ENCODE assay signal across 21 cellular contexts in genomic region chr17:66343531-66344078, GRCh38. TPM values are rescaled to one million over a fixed set of nuclear protein-coding genes. Genes with fewer than 3 reads are reported as not detected.
A peak's percentile ranks its signal among the peaks of the same experiment; 100 is the strongest.
DNase-seq lines count a peak whose midpoint lies in the region; ATAC-seq and TF ChIP-seq lines count a peak whose summit lies in the region.
"Had no signal": no experiment of that assay in that cellular context is flagged by ENCODE, and none has a peak within 500 bp of the region (broad histone marks: within the 10 kb centered on the region; RNA-seq: fewer than 3 reads in every experiment).

No MANE protein-coding gene starts in this region.

- no peaks in the 10 kb centered on the region for H3K36me3 ChIP-seq in CD8-positive, alpha-beta T cell (ENCODE audit: insufficient read depth, low read length)
- no peaks in the 10 kb centered on the region for H3K36me3 ChIP-seq in Panc1 (ENCODE audit: control insufficient read depth, insufficient read depth, low read length)

- ATAC-seq in CD8-positive, alpha-beta T cell: no peak
- ATAC-seq in Panc1 (no peak), HG02938 (IDR thresholded peaks at IDR 0.05; ENCODE audit: unreplicated experiment) (no peak), HG03097 (IDR thresholded peaks at IDR 0.05; ENCODE audit: low FRiP score, unreplicated experiment) (no peak)
- ATAC-seq: effector memory CD8-positive, alpha-beta T cell had no signal

- CTCF ChIA-PET in CD8-positive, alpha-beta T cell (lab: Charles Lee): no interaction called here
- CTCF ChIA-PET in Panc1 (lab: Charles Lee): no interaction called here

- no peak for TF ChIP-seq CTCF in CD8-positive, alpha-beta T cell (IDR thresholded peaks at IDR 0.05)
- TF ChIP-seq CTCF in HFFc6 (IDR thresholded peaks at IDR 0.05) (no peak), Panc1 (IDR thresholded peaks at IDR 0.05) (no peak), foreskin fibroblast (IDR thresholded peaks at IDR 0.05; ENCODE audit: low read depth, low read length) (no peak)

- intact Hi-C loops in CD8-positive, alpha-beta T cell (cut with DNase I, micrococcal nuclease): no loop called here
- intact Hi-C loops in Panc1 (cut with micrococcal nuclease; ENCODE audit: unreplicated experiment): no loop called here

- no peaks in the 10 kb centered on the region for H3K27me3 Mint-ChIP-seq in CD8-positive, alpha-beta T cell (ENCODE audit: low read depth)
- H3K27me3 Mint-ChIP-seq in HFFc6 (ENCODE audit: insufficient read depth): no peaks in the 10 kb centered on the region
- H3K27me3 Mint-ChIP-seq: effector memory CD8-positive, alpha-beta T cell had no signal

- H3K4me3 Mint-ChIP-seq in CD8-positive, alpha-beta T cell: no peak overlapping the region
- no peak overlapping the region for H3K4me3 Mint-ChIP-seq in HFFc6
- H3K4me3 Mint-ChIP-seq: effector memory CD8-positive, alpha-beta T cell; H9; memory B cell; nephron; T-helper 1 cell treated with Interleukin-12 subunit alpha and Interleukin-12 subunit beta and Interleukin-4 antibody, amounts not matched to agents 30 μg/mL and 1 μg/mL, for 36 hours had no signal

- no peaks in the 10 kb centered on the region for H3K9me3 Mint-ChIP-seq in CD8-positive, alpha-beta T cell
- no peaks in the 10 kb centered on the region for H3K9me3 Mint-ChIP-seq in HFFc6
- H3K9me3 Mint-ChIP-seq: effector memory CD8-positive, alpha-beta T cell; H9; memory B cell; nephron; T-helper 1 cell treated with Interleukin-12 subunit alpha and Interleukin-12 subunit beta and Interleukin-4 antibody, amounts not matched to agents 30 μg/mL and 1 μg/mL, for 36 hours had no signal

- H3K4me3 ChIP-seq in CD8-positive, alpha-beta T cell (ENCODE audit: low read depth, low read length): no peak overlapping the region
- no peak overlapping the region for H3K4me3 ChIP-seq in Panc1 (ENCODE audit: low read depth in 2 of 2, low read length in 2 of 2)
- no peak overlapping the region for H3K4me3 ChIP-seq in foreskin fibroblast (ENCODE audit: low read depth in 1 of 2, low read length in 2 of 2)
- H3K4me3 ChIP-seq: skin epidermis had no signal

- peaks cover 3% of the 10 kb centered on the region for H3K36me3 Mint-ChIP-seq in CD8-positive, alpha-beta T cell
- peaks cover 12% of the 10 kb centered on the region for H3K36me3 Mint-ChIP-seq in HFFc6 (ENCODE audit: low read depth)
- H3K36me3 Mint-ChIP-seq: memory B cell had no signal

- no peaks in the 10 kb centered on the region for H3K9me3 ChIP-seq in CD8-positive, alpha-beta T cell (ENCODE audit: low read length)
- H3K9me3 ChIP-seq in Panc1 (ENCODE audit: control insufficient read depth, insufficient read depth, low read depth, low read length): no peaks in the 10 kb centered on the region

- H3K27me3 ChIP-seq in CD8-positive, alpha-beta T cell (ENCODE audit: insufficient read depth, low read length): no peaks in the 10 kb centered on the region
- H3K27me3 ChIP-seq in Panc1 (ENCODE audit: control insufficient read depth, insufficient read depth, low read length): no peaks in the 10 kb centered on the region

- DNase-seq in CD8-positive, alpha-beta T cell: no peak
- DNase-seq in HFFc6 (no peak), Panc1 (ENCODE audit: low read depth, low spot score) (no peak), foreskin fibroblast (peak; percentile 30 to 38), cerebellum (ENCODE audit: low spot score) (no peak), HPDE6-E6E7 (ENCODE audit: extremely low spot score) (no peak)
- DNase-seq: activated CD8-positive, alpha-beta memory T cell treated with anti-CD3 and anti-CD28 coated beads for 24 hours; cerebellar nuclear complex; effector memory CD8-positive, alpha-beta T cell; H9; NCI-H187 treated with DMSO at 0.1 percent for 48 hours; NCI-H446; posterior cingulate gyrus; stimulated activated CD8-positive, alpha-beta memory T cell treated with anti-CD3 and anti-CD28 coated beads, Interleukin-4, amount 100 ng/mL, for 48 hours; substantia nigra had no signal

- in situ Hi-C loops in Panc1 (cut with HindIII; ENCODE audit: low pct_unique_long_range_greater_than_20kb, low sequenced_read_pairs): no loop called here

- H3K4me1 Mint-ChIP-seq in CD8-positive, alpha-beta T cell (ENCODE audit: low read depth): peaks cover 67% of the 10 kb centered on the region
- peaks cover 63% of the 10 kb centered on the region for H3K4me1 Mint-ChIP-seq in HFFc6 (ENCODE audit: low read depth)
- H3K4me1 Mint-ChIP-seq: memory B cell had no signal

- no peak overlapping the region for H3K27ac ChIP-seq in CD8-positive, alpha-beta T cell (ENCODE audit: low read depth, low read length)
- peak overlapping the region; percentile 59 for H3K27ac ChIP-seq in Panc1 (ENCODE audit: low read length)
- H3K27ac ChIP-seq: skin epidermis had no signal

- no TSS peak for BruUV-seq in Panc1 (replicated peaks; lab: Mats Ljungman, UMichigan)

- H3K4me1 ChIP-seq in CD8-positive, alpha-beta T cell (ENCODE audit: insufficient read depth, low read length): peaks cover 41% of the 10 kb centered on the region
- H3K4me1 ChIP-seq in Panc1 (ENCODE audit: control insufficient read depth, insufficient read depth, low read length): peaks cover 62% of the 10 kb centered on the region

- peak overlapping the region; percentile 20 for H3K27ac Mint-ChIP-seq in CD8-positive, alpha-beta T cell
- peak overlapping the region; percentile 10; the same call in 1 of the 2 replicates for H3K27ac Mint-ChIP-seq in HFFc6
- H3K27ac Mint-ChIP-seq: effector memory CD8-positive, alpha-beta T cell; memory B cell; nephron; T-helper 1 cell treated with Interleukin-12 subunit alpha and Interleukin-12 subunit beta and Interleukin-4 antibody, amounts not matched to agents 30 μg/mL and 1 μg/mL, for 36 hours had no signal

- POLR2A ChIA-PET in CD8-positive, alpha-beta T cell (lab: Charles Lee): no interaction called here
- POLR2A ChIA-PET in Panc1 (lab: Charles Lee): no interaction called here

RNA-seq across cellular contexts. Expression of gene PRKCA, which starts 41.2 kb away (rescaled TPM):
- total RNA-seq in CD8-positive, alpha-beta T cell: 10 to 100 TPM; 62.6 to 70.8 TPM
- 100 to 1,000 TPM in 2 of 6 experiments, 10 to 100 TPM in 4; 81.2 to 106 (median 92.9) TPM for total RNA-seq in HFFc6 (2021; fragmentation: NEBNext Ultra II Directional; extraction: Animal tissue kit (Norgen Biotek cat#: 25700))
- total RNA-seq in Panc1 (2021; ENCODE audit: unreplicated experiment): 53.0 TPM
- 19.2 TPM for polyA plus RNA-seq in Panc1 (2012; ENCODE audit: insufficient read length)
- total RNA-seq in cerebellum: 38.7 TPM

Comparison
In these comparisons a context has a peak if more than half of its experiments do, and no peak if none do; other contexts are left out.
1. DNase-seq: peak in foreskin fibroblast (2 of 2); none in CD8-positive, alpha-beta T cell (0 of 7), HFFc6 (single experiment), Panc1 (single experiment), cerebellum (single experiment) and HPDE6-E6E7 (single experiment).